29 cellular contexts compared by ENCODE assay signal in the genomic region with DNA sequence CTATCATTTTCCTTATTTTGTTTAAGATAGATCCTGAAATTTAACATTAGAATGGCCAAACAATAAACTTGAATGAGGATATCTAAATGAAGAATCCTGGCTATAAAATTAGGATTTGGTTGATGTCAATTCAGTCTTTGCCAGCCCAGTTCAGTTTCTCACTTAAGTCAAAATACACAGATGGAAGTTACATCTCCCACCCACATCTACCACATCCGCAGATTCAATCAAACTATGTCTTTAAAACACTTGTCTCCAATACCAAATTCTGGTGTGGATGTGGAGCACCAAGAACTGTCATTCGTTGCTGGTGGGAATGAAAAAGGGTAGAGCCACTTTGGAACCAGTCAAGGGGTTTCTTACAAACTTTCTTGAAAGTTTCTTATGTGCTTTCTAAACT.
"Had no signal": no experiment of that assay in that cellular context is flagged by ENCODE, and none has a peak within 500 bp of the region (broad histone marks: within the 10 kb centered on the region; RNA-seq: fewer than 3 reads in every experiment).

No MANE protein-coding gene starts in this region.

- H3K4me3 Mint-ChIP-seq: activated CD4-positive, alpha-beta memory T cell treated with anti-CD3 and anti-CD28 coated beads for 36 hours; activated CD4-positive, alpha-beta T cell treated with anti-CD3 and anti-CD28 coated beads, Interleukin-2, amount 10 ng/mL, durations not matched to agents 24 days and 14 days; activated naive CD8-positive, alpha-beta T cell treated with anti-CD3 and anti-CD28 coated beads, Interleukin-2, amount 50 U/mL, for 24 hours; dendritic cell treated with granulocyte-macrophage colony-stimulating factor and Interleukin-4, amounts not matched to agents 40 ng/mL and 50 ng/mL, for 4 days; nephron; T-helper 17 cell had no signal

- DNase-seq: activated CD4-positive, alpha-beta memory T cell treated with anti-CD3 and anti-CD28 coated beads for 36 hours; activated CD4-positive, alpha-beta T cell treated with anti-CD3 and anti-CD28 coated beads, Interleukin-2, amount 10 ng/mL, durations not matched to agents 24 days and 14 days; activated CD4-positive, CD25-positive, alpha-beta regulatory T cell treated with anti-CD3 and anti-CD28 coated beads, Interleukin-2, amount 50 U/mL, for 72 hours; activated gamma-delta T cell; activated naive CD4-positive, alpha-beta T cell treated with anti-CD3 and anti-CD28 coated beads, Interleukin-2, amount 50 U/mL, for 16 hours; activated naive CD8-positive, alpha-beta T cell treated with anti-CD3 and anti-CD28 coated beads, Interleukin-2, amount 50 U/mL, for 24 hours; activated T-cell treated with anti-CD3 and anti-CD28 coated beads for 4 hours; amygdala; central memory CD4-positive, alpha-beta T cell; esophagus squamous epithelium; foreskin melanocyte; heart right ventricle; left lung; lower lobe of right lung; mesendoderm; ovary; stimulated activated CD4-positive, alpha-beta T cell treated with anti-CD3 and anti-CD28 coated beads, Interleukin-12 subunit alpha, Interleukin-12 subunit beta, amount 100 ng/mL, for 4 hours; stimulated activated CD4-positive, alpha-beta T cell treated with anti-CD3 and anti-CD28 coated beads, Interleukin-4, amount 100 ng/mL, for 1 hour; T-helper 17 cell; T1000; tibial artery had no signal

- H3K9me3 ChIP-seq: breast epithelium, esophagus squamous epithelium, heart right ventricle, left lung, lower lobe of right lung, ovary, suprapubic skin, tibial artery had no signal

- H3K36me3 ChIP-seq: breast epithelium, ovary had no signal

- H3K9me3 Mint-ChIP-seq: activated CD4-positive, alpha-beta memory T cell treated with anti-CD3 and anti-CD28 coated beads for 36 hours; dendritic cell treated with granulocyte-macrophage colony-stimulating factor and Interleukin-4, amounts not matched to agents 40 ng/mL and 50 ng/mL, for 4 days; nephron had no signal

- H3K4me1 ChIP-seq: breast epithelium, lower lobe of right lung had no signal

- H3K27ac Mint-ChIP-seq: activated CD4-positive, alpha-beta memory T cell treated with anti-CD3 and anti-CD28 coated beads for 36 hours; dendritic cell treated with granulocyte-macrophage colony-stimulating factor and Interleukin-4, amounts not matched to agents 40 ng/mL and 50 ng/mL, for 4 days; nephron; progenitor cell of endocrine pancreas; T-helper 17 cell had no signal

- H3K27me3 Mint-ChIP-seq: activated CD4-positive, alpha-beta memory T cell treated with anti-CD3 and anti-CD28 coated beads for 36 hours; activated CD4-positive, alpha-beta T cell treated with anti-CD3 and anti-CD28 coated beads, Interleukin-2, amount 10 ng/mL, durations not matched to agents 24 days and 14 days; activated naive CD8-positive, alpha-beta T cell treated with anti-CD3 and anti-CD28 coated beads, Interleukin-2, amount 50 U/mL, for 24 hours; dendritic cell treated with granulocyte-macrophage colony-stimulating factor and Interleukin-4, amounts not matched to agents 40 ng/mL and 50 ng/mL, for 4 days; progenitor cell of endocrine pancreas; T-helper 17 cell had no signal

- ATAC-seq: activated naive CD8-positive, alpha-beta T cell treated with anti-CD3 and anti-CD28 coated beads, Interleukin-2, amount 50 U/mL, for 24 hours; heart right ventricle; left lung; lower lobe of right lung; sciatic nerve; T-helper 17 cell had no signal

- H3K27ac ChIP-seq: breast epithelium, epithelial cell of prostate, esophagus squamous epithelium, heart right ventricle, left lung, lower lobe of right lung, ovary, skin epidermis, suprapubic skin, tibial artery had no signal

- H3K27me3 ChIP-seq: breast epithelium, esophagus squamous epithelium, heart right ventricle, left lung, ovary, suprapubic skin, tibial artery had no signal

- H3K4me3 ChIP-seq: breast epithelium, esophagus squamous epithelium, heart right ventricle, left lung, lower lobe of right lung, ovary, skin epidermis, suprapubic skin, tibial artery had no signal
